8 cellular contexts compared by ENCODE assay signal in genomic region chr2:236512902-236513433, GRCh38. TPM values are rescaled to one million over a fixed set of nuclear protein-coding genes. Genes with fewer than 3 reads are reported as not detected.
DNase-seq lines count a peak whose midpoint lies in the region; ATAC-seq and TF ChIP-seq lines count a peak whose summit lies in the region.

No MANE protein-coding gene starts in this region.

- peak; percentile 76 for ATAC-seq in GM19328 (IDR thresholded peaks at IDR 0.05; ENCODE audit: unreplicated experiment)

- H3K4me1 Mint-ChIP-seq in T-helper 2 cell treated with Interferon-gamma antibody and Interleukin-4, amounts not matched to agents 5 μg/mL and 100 μg/mL, for 36 hours (ENCODE audit: low read depth): peaks cover 3% of the 10 kb centered on the region

- DNase-seq in HT-29 (ENCODE audit: low spot score) (peak; percentile 49), astrocyte of the cerebellum (ENCODE audit: low read depth) (peak; percentile 49), inferior parietal cortex (ENCODE audit: extremely low spot score) (peak; percentile 63), NCI-H2227 treated with DMSO at 0.1 percent for 48 hours (lab: John Stamatoyannopoulos, UW) (no peak)
- DNase-seq in T-helper 2 cell treated with Interferon-gamma antibody and Interleukin-4, amounts not matched to agents 5 μg/mL and 100 μg/mL, for 36 hours (ENCODE audit: low spot score): peak; percentile 50
- peak; percentile 70 to 72 for DNase-seq in stimulated activated CD4-positive, alpha-beta T cell treated with anti-CD3 and anti-CD28 coated beads, Interleukin-2, amount 100 ng/mL, for 24 hours

- H3K36me3 Mint-ChIP-seq in T-helper 2 cell treated with Interferon-gamma antibody and Interleukin-4, amounts not matched to agents 5 μg/mL and 100 μg/mL, for 36 hours (ENCODE audit: low read depth): no peaks in the 10 kb centered on the region

- in situ Hi-C loops in astrocyte of the cerebellum (cut with HindIII; ENCODE audit: low sequenced_read_pairs): no loop called here

- H3K27ac ChIP-seq in C4-2B: no peak overlapping the region; the same call in 1 of the 2 replicates

- H3K4me3 ChIP-seq in astrocyte of the cerebellum (ENCODE audit: low read depth, low read length): no peak overlapping the region

- peaks cover 37% of the 10 kb centered on the region for H3K27me3 Mint-ChIP-seq in T-helper 2 cell treated with Interferon-gamma antibody and Interleukin-4, amounts not matched to agents 5 μg/mL and 100 μg/mL, for 36 hours (ENCODE audit: low read depth)

- H3K4me3 Mint-ChIP-seq in T-helper 2 cell treated with Interferon-gamma antibody and Interleukin-4, amounts not matched to agents 5 μg/mL and 100 μg/mL, for 36 hours: no peak overlapping the region

- TF ChIP-seq CTCF in C4-2B (conservative IDR thresholded peaks at IDR 0.05) (peak; percentile 81), astrocyte of the cerebellum (IDR thresholded peaks at IDR 0.05; ENCODE audit: low read depth, low read length, missing control alignments) (peak; percentile 92)

- H3K9me3 Mint-ChIP-seq in T-helper 2 cell treated with Interferon-gamma antibody and Interleukin-4, amounts not matched to agents 5 μg/mL and 100 μg/mL, for 36 hours: no peaks in the 10 kb centered on the region

- no peak overlapping the region for H3K27ac Mint-ChIP-seq in T-helper 2 cell treated with Interferon-gamma antibody and Interleukin-4, amounts not matched to agents 5 μg/mL and 100 μg/mL, for 36 hours

RNA-seq across cellular contexts. Expression of gene ACKR3, which starts 56.7 kb away (rescaled TPM):
- not detected in 2 replicates for total RNA-seq in HT-29 (2014; rRNA removed; shearing (Covaris generic))
